23 cellular contexts compared by ENCODE assay signal in the genomic region with DNA sequence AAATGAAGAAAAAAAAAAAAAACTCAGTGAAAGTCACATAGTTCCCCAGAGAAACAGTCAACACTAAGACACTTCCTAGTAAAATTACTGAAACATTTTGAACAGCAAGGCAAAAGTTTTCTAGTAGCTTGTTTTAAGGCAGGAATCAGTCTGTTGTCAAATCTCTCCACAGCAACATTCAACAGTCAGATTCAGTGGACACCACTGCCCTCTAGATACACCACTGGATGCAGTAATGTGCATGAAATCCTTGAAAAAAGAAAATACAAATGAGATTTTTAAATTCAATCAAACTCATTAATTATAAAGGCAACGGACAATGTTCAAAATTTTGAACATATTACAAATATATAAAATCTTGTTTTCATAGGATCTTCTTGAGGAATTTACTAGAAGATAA. TPM values are rescaled to one million over a fixed set of nuclear protein-coding genes. Genes with fewer than 3 reads are reported as not detected.
"Had no signal": no experiment of that assay in that cellular context is flagged by ENCODE, and none has a peak within 500 bp of the region (broad histone marks: within the 10 kb centered on the region; RNA-seq: fewer than 3 reads in every experiment).

No MANE protein-coding gene starts in this region.

- H3K4me1 ChIP-seq: gastroesophageal sphincter, neural progenitor cell had no signal

- FAIRE-seq: keratinocyte had no signal

- H3K9ac ChIP-seq: neural progenitor cell had no signal

- H3K4me2 ChIP-seq: neural progenitor cell had no signal

- ATAC-seq: gastroesophageal sphincter; naive thymus-derived CD8-positive, alpha-beta T cell; right cardiac atrium; stimulated activated naive CD8-positive, alpha-beta T cell treated with anti-CD3 and anti-CD28 coated beads, Interleukin-15, Interleukin-2, amounts not matched to agents 100 U/mL and 50 U/mL, for 24 hours had no signal

- H3K4me3 ChIP-seq: cardiac muscle cell, gastroesophageal sphincter, left ventricle myocardium inferior, neural progenitor cell had no signal

- H3K36me3 ChIP-seq: cardiac muscle cell, gastroesophageal sphincter, left ventricle myocardium inferior, neural progenitor cell had no signal

- H3K27me3 ChIP-seq: cardiac muscle cell, gastroesophageal sphincter, neural progenitor cell had no signal

- H3K27ac ChIP-seq: cardiac muscle cell, gastroesophageal sphincter, left ventricle myocardium inferior, neural progenitor cell had no signal

- DNase-seq: activated B cell treated with CpG ODN at 0.5 μM for 24 hours; activated CD4-positive, alpha-beta T cell treated with anti-CD3 and anti-CD28 coated beads for 4 hours; activated CD4-positive, alpha-beta T cell treated with anti-CD3 and anti-CD28 coated beads, Interleukin-2, amount 50 U/mL, for 48 hours; activated naive CD4-positive, alpha-beta T cell treated with anti-CD3 and anti-CD28 coated beads for 36 hours; activated naive CD8-positive, alpha-beta T cell treated with anti-CD3 and anti-CD28 coated beads, Interleukin-2, amount 10 ng/mL, durations not matched to agents 7 days and 5 days; activated T-cell treated with anti-CD3 and anti-CD28 coated beads, Interleukin-2, amount 50 U/mL, for 48 hours; amniotic stem cell; dermis blood vessel endothelial cell; effector CD8-positive, alpha-beta T cell; head of caudate nucleus; left ventricle myocardium inferior; mammary epithelial cell; naive thymus-derived CD8-positive, alpha-beta T cell; right cardiac atrium; stimulated activated CD4-positive, alpha-beta T cell treated with anti-CD3 and anti-CD28 coated beads, Interleukin-12 subunit alpha, Interleukin-12 subunit beta, amount 100 ng/mL, for 4 hours; stimulated activated CD4-positive, alpha-beta T cell treated with anti-CD3 and anti-CD28 coated beads, Interleukin-4, amount 100 ng/mL, for 4 hours; stimulated activated naive CD8-positive, alpha-beta T cell treated with anti-CD3 and anti-CD28 coated beads, Interleukin-15, Interleukin-2, amounts not matched to agents 100 U/mL and 50 U/mL, for 24 hours; T1000 had no signal

- H3K9me3 ChIP-seq: gastroesophageal sphincter, left ventricle myocardium inferior had no signal

- H2AFZ ChIP-seq: neural progenitor cell had no signal

RNA-seq across cellular contexts. Expression of a gene that starts 46.4 kb away (rescaled TPM):
- total RNA-seq: activated B cell treated with CpG ODN at 0.5 μM for 24 hours; activated naive CD4-positive, alpha-beta T cell treated with anti-CD3 and anti-CD28 coated beads for 36 hours; activated naive CD8-positive, alpha-beta T cell treated with anti-CD3 and anti-CD28 coated beads, Interleukin-2, amount 10 ng/mL, durations not matched to agents 7 days and 5 days; naive thymus-derived CD8-positive, alpha-beta T cell; T-helper 1 cell treated with Interleukin-12 subunit alpha and Interleukin-12 subunit beta and Interleukin-4 antibody, amounts not matched to agents 30 ng/mL and 1 ng/mL, for 36 hours had no signal
- polyA plus RNA-seq: naive thymus-derived CD8-positive, alpha-beta T cell had no signal
